29 cellular contexts compared by ENCODE assay signal in the genomic region with DNA sequence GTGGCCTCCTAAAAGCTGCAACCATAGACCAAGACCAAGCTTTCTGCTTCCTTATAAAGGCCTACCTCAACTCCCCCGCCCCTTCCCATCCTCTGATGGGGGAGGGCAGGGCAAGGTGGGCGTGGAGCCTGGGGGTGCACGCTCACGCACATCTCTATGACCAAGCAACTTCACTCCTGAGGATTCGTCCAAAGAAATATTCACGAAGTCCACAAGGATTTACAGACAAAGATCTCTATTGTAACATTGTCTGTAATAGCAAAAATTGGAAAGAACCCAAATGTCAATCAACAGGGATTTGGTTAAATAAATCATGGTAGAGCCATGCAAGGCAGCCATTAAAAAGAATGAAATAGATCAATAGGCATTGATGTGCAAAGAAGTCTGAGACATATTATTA.
"Had no signal": no experiment of that assay in that cellular context is flagged by ENCODE, and none has a peak within 500 bp of the region (broad histone marks: within the 10 kb centered on the region; RNA-seq: fewer than 3 reads in every experiment).

No MANE protein-coding gene starts in this region.

- H3K36me3 ChIP-seq: cardiac muscle cell, WERI-Rb-1 had no signal

- H3K27ac Mint-ChIP-seq: activated CD4-positive, alpha-beta T cell treated with anti-CD3 and anti-CD28 coated beads, Interleukin-2, amount 10 ng/mL, durations not matched to agents 24 days and 14 days; activated CD8-positive, alpha-beta T cell treated with anti-CD3 and anti-CD28 coated beads for 36 hours; activated naive CD8-positive, alpha-beta T cell treated with anti-CD3 and anti-CD28 coated beads for 36 hours; activated T-cell treated with anti-CD3 and anti-CD28 coated beads, Interleukin-2, amount 50 U/mL, for 72 hours; activated T-helper 17 cell treated with anti-CD3 and anti-CD28 coated beads, Interleukin-2, amount 50 U/mL, for 72 hours had no signal

- H3K9me3 Mint-ChIP-seq: activated CD4-positive, alpha-beta T cell treated with anti-CD3 and anti-CD28 coated beads, Interleukin-2, amount 10 ng/mL, durations not matched to agents 24 days and 14 days; activated CD8-positive, alpha-beta T cell treated with anti-CD3 and anti-CD28 coated beads for 36 hours; activated naive CD8-positive, alpha-beta T cell treated with anti-CD3 and anti-CD28 coated beads for 36 hours; activated T-cell treated with anti-CD3 and anti-CD28 coated beads, Interleukin-2, amount 50 U/mL, for 72 hours; activated T-helper 17 cell treated with anti-CD3 and anti-CD28 coated beads, Interleukin-2, amount 50 U/mL, for 72 hours; central memory CD8-positive, alpha-beta T cell had no signal

- H3K4me3 ChIP-seq: cardiac muscle cell, PC-9, SK-N-MC had no signal

- FAIRE-seq: RCC 7860 had no signal

- H3K4me3 Mint-ChIP-seq: activated CD4-positive, alpha-beta T cell treated with anti-CD3 and anti-CD28 coated beads, Interleukin-2, amount 10 ng/mL, durations not matched to agents 24 days and 14 days; activated CD8-positive, alpha-beta T cell treated with anti-CD3 and anti-CD28 coated beads for 36 hours; activated naive CD8-positive, alpha-beta T cell treated with anti-CD3 and anti-CD28 coated beads for 36 hours; activated T-cell treated with anti-CD3 and anti-CD28 coated beads, Interleukin-2, amount 50 U/mL, for 72 hours; activated T-helper 17 cell treated with anti-CD3 and anti-CD28 coated beads, Interleukin-2, amount 50 U/mL, for 72 hours; central memory CD8-positive, alpha-beta T cell had no signal

- H3K4me2 ChIP-seq: PC-9 had no signal

- ATAC-seq: activated CD8-positive, alpha-beta T cell treated with anti-CD3 and anti-CD28 coated beads for 36 hours; activated T-cell treated with anti-CD3 and anti-CD28 coated beads, Interleukin-2, amount 50 U/mL, for 72 hours; activated T-helper 17 cell treated with anti-CD3 and anti-CD28 coated beads, Interleukin-2, amount 50 U/mL, for 72 hours had no signal

- H3K27me3 ChIP-seq: cardiac muscle cell had no signal

- H3K27ac ChIP-seq: cardiac muscle cell, PC-9 had no signal

- H2AFZ ChIP-seq: PC-9 had no signal

- DNase-seq: activated CD4-positive, alpha-beta T cell treated with anti-CD3 and anti-CD28 coated beads, Interleukin-2, amount 10 ng/mL, durations not matched to agents 24 days and 14 days; activated CD4-positive, alpha-beta T cell treated with anti-CD3 and anti-CD28 coated beads, Interleukin-2, amount 50 U/mL, for 4 hours; activated CD4-positive, CD25-positive, alpha-beta regulatory T cell; activated CD8-positive, alpha-beta T cell treated with anti-CD3 and anti-CD28 coated beads for 36 hours; activated effector memory CD4-positive, alpha-beta T cell treated with anti-CD3 and anti-CD28 coated beads, Interleukin-2, amount 50 U/mL, for 16 hours; activated naive CD4-positive, alpha-beta T cell; activated naive CD4-positive, alpha-beta T cell treated with anti-CD3 and anti-CD28 coated beads, Interleukin-2, amount 50 U/mL, for 16 hours; activated naive CD8-positive, alpha-beta T cell treated with anti-CD3 and anti-CD28 coated beads for 36 hours; activated T-cell treated with anti-CD3 and anti-CD28 coated beads, Interleukin-2, amount 50 U/mL, for 1 hour; activated T-cell treated with anti-CD3 and anti-CD28 coated beads, Interleukin-2, amount 50 U/mL, for 72 hours; amniotic stem cell; aorta; Karpas-422; NCI-H1105; NCI-H1417 treated with DMSO at 0.1 percent for 48 hours; NCI-H2029; NCI-H2171; NCI-H510A; NCI-H526; NCI-H748 treated with DMSO at 0.1 percent for 48 hours; PC-9; Right ventricle myocardium superior; T1000; WERI-Rb-1 had no signal
